28 cellular contexts compared by ENCODE assay signal in genomic region chr9:113705306-113705937, GRCh38.
DNase-seq lines count a peak whose midpoint lies in the region; ATAC-seq, FAIRE-seq and TF ChIP-seq lines count a peak whose summit lies in the region.
"Had no signal": no experiment of that assay in that cellular context is flagged by ENCODE, and none has a peak within 500 bp of the region (broad histone marks: within the 10 kb centered on the region; RNA-seq: fewer than 3 reads in every experiment).

No MANE protein-coding gene starts in this region.

- no peak overlapping the region for H2AFZ ChIP-seq in HepG2 (ENCODE audit: low read length)

- CTCF ChIA-PET in HepG2 (lab: Yijun Ruan, JAX; ENCODE audit: low intra/inter-chr PET ratio, low total read pairs) (no interaction called here), Caco-2 (lab: Charles Lee) (no interaction called here)

- H3K36me3 Mint-ChIP-seq in nephron progenitor cell (ENCODE audit: low read depth) (no peaks in the 10 kb centered on the region), Caco-2 (ENCODE audit: insufficient read depth, unreplicated experiment) (no peaks in the 10 kb centered on the region)

- POLR2A ChIA-PET in HepG2 (lab: Yijun Ruan, JAX), result no interaction called here
- POLR2A ChIA-PET in Caco-2 (lab: Charles Lee), result interaction anchor here (0.6 kb wide), 1 partner anchor 750 kb away, joined by 3 read pairs; no protein-coding TSS in a partner anchor

- DNase-seq in body of pancreas (peak in 1 of 4 donors; percentile 11), HepG2 (ENCODE audit: low spot score) (no peak), nephron progenitor cell (no peak), Caco-2 (no peak), HCEC 1CT (no peak)
- DNase-seq: activated CD4-positive, alpha-beta T cell treated with anti-CD3 and anti-CD28 coated beads for 4 hours; activated naive CD4-positive, alpha-beta T cell treated with anti-CD3 and anti-CD28 coated beads, Interleukin-2, amount 50 U/mL, for 16 hours; foreskin fibroblast; left ventricle myocardium inferior; mucosa of descending colon; MV-4-11; NCI-H1694 treated with DMSO at 0.1 percent for 48 hours; NCI-H2227 treated with DMSO at 0.1 percent for 48 hours; NCI-H526 treated with DMSO at 0.1 percent for 48 hours; SHP77; sigmoid colon; stimulated activated CD4-positive, alpha-beta T cell treated with anti-CD3 and anti-CD28 coated beads, Interleukin-4, amount 100 ng/mL, for 24 hours; stimulated activated naive B cell treated with anti-CD40 and anti-IgM and Interleukin-4, amounts not matched to agents 10 μg/mL and 1 μg/mL and 100 μg/mL, for 72 hours had no signal

- peak overlapping the region; percentile 49 for H3K4me2 ChIP-seq in HepG2 (ENCODE audit: low read depth, low read length)

- no TSS peak for BruUV-seq in HepG2 (replicated peaks; lab: Mats Ljungman, UMichigan)
- BruUV-seq in Caco-2 (replicated peaks; lab: Mats Ljungman, UMichigan), result no TSS peak

- no peak for TF ChIP-seq RAD21 in HepG2 (CRISPR knock-in tag; IDR thresholded peaks at IDR 0.05)

- intact Hi-C loops in body of pancreas (cut with DNase I) (no loop called here), HepG2 (cut with micrococcal nuclease; ENCODE audit: unreplicated experiment) (no loop called here), Caco-2 (cut with micrococcal nuclease; ENCODE audit: unreplicated experiment) (no loop called here)

- H3K27me3 Mint-ChIP-seq in nephron progenitor cell (ENCODE audit: low read depth, poor library complexity), result peaks cover 21% of the 10 kb centered on the region
- no peaks in the 10 kb centered on the region for H3K27me3 Mint-ChIP-seq in Caco-2 (ENCODE audit: insufficient read depth, unreplicated experiment)

- no peak for TF ChIP-seq POLR2A in body of pancreas (IDR thresholded peaks at IDR 0.05)
- no peak for TF ChIP-seq POLR2A in HepG2 (IDR thresholded peaks at IDR 0.05; ENCODE audit: insufficient read depth in 1 of 2, low read depth in 2 of 2, low read length in 2 of 2)

- no peak for FAIRE-seq in HepG2 (lab: Jason Lieb, UNC)
- FAIRE-seq: G401.6, urothelium cell line had no signal

- peak overlapping the region; percentile 8 for H3K9ac ChIP-seq in HUES6 (ENCODE audit: low read length)
- H3K9ac ChIP-seq in HepG2 (ENCODE audit: insufficient read depth, low read depth, low read length), result no peak overlapping the region; the same call in 1 of the 2 replicates
- H3K9ac ChIP-seq: BLaER1 treated with 17β-estradiol and CSF1 and Interleukin-3, amounts not matched to agents 10 nM and 100 nM had no signal

- H3K27ac Mint-ChIP-seq in nephron progenitor cell (peak overlapping the region; percentile 82), Caco-2 (ENCODE audit: unreplicated experiment) (no peak overlapping the region)
- H3K27ac Mint-ChIP-seq: progenitor cell of endocrine pancreas; stimulated activated naive B cell treated with anti-CD40 and anti-IgM and Interleukin-4, amounts not matched to agents 10 μg/mL and 1 μg/mL and 100 μg/mL, for 72 hours had no signal

- no peak for TF ChIP-seq EP300 in HepG2 (IDR thresholded peaks at IDR 0.05; ENCODE audit: low read depth in 2 of 2, low read length in 2 of 2)
- TF ChIP-seq EP300 in HepG2 (CRISPR knock-in tag; IDR thresholded peaks at IDR 0.05; ENCODE audit: borderline replicate concordance), result no peak

- in situ Hi-C loops in HepG2 (cut with HindIII; ENCODE audit: extremely low pct_ligation_motif_present, low pct_unique_long_range_greater_than_20kb), result no loop called here

- 50 to 56% methylated on average over 6 of the region's 6 CpGs for WGBS in body of pancreas, 2 donors
- 71% methylated on average over 6 of the region's 6 CpGs for WGBS in HepG2 (ENCODE audit: low lambda C conversion rate)

- no peaks in the 10 kb centered on the region for H3K79me2 ChIP-seq in HepG2 (ENCODE audit: insufficient read depth, low read length)

- H3K4me1 Mint-ChIP-seq in nephron progenitor cell (peaks cover 9% of the 10 kb centered on the region), Caco-2 (ENCODE audit: low read depth, unreplicated experiment) (peaks cover 7% of the 10 kb centered on the region)
- H3K4me1 Mint-ChIP-seq: stimulated activated naive B cell treated with anti-CD40 and anti-IgM and Interleukin-4, amounts not matched to agents 10 μg/mL and 1 μg/mL and 100 μg/mL, for 72 hours had no signal

- TF ChIP-seq CTCF in body of pancreas (IDR thresholded peaks at IDR 0.05), result no peak
- TF ChIP-seq CTCF in HepG2 (CRISPR knock-in tag; IDR thresholded peaks at IDR 0.05), result no peak
- no peak for TF ChIP-seq CTCF in nephron progenitor cell (IDR thresholded peaks at IDR 0.05)
- TF ChIP-seq CTCF in Caco-2 (IDR thresholded peaks at IDR 0.05; ENCODE audit: insufficient read depth in 1 of 2, low read depth in 1 of 2, low read length in 1 of 2, severe bottlenecking in 1 of 2, unreplicated experiment in 1 of 2), result no peak

- no peak overlapping the region for H3K4me3 Mint-ChIP-seq in nephron progenitor cell
- no peak overlapping the region for H3K4me3 Mint-ChIP-seq in Caco-2 (ENCODE audit: unreplicated experiment)
- H3K4me3 Mint-ChIP-seq: stimulated activated naive B cell treated with anti-CD40 and anti-IgM and Interleukin-4, amounts not matched to agents 10 μg/mL and 1 μg/mL and 100 μg/mL, for 72 hours had no signal

- H4K20me1 ChIP-seq in HepG2 (ENCODE audit: insufficient read depth, low read length), result no peaks in the 10 kb centered on the region
- H4K20me1 ChIP-seq: BLaER1 treated with 17β-estradiol and CSF1 and Interleukin-3, amounts not matched to agents 10 nM and 100 nM had no signal

- no peak overlapping the region for H3K4me3 ChIP-seq in HUES6 (ENCODE audit: low read depth, low read length)
- no peak overlapping the region for H3K4me3 ChIP-seq in body of pancreas
- H3K4me3 ChIP-seq in HepG2 (replicated peaks in 1 of 3; ENCODE audit: insufficient read depth in 1 of 3, low read depth in 2 of 3, low read length in 3 of 3), result no peak overlapping the region; a peak in 1 of 6 replicates
- no peak overlapping the region for H3K4me3 ChIP-seq in Caco-2 (ENCODE audit: low read depth, low read length)
- H3K4me3 ChIP-seq: BLaER1 treated with 17β-estradiol and CSF1 and Interleukin-3, amounts not matched to agents 10 nM and 100 nM; colonic mucosa; left ventricle myocardium inferior; mucosa of descending colon; sigmoid colon; suprapubic skin had no signal

- H3K9me3 ChIP-seq in HUES6 (ENCODE audit: control insufficient read depth, insufficient read depth, low read depth, low read length) (peaks cover 10% of the 10 kb centered on the region), body of pancreas (no peaks in the 10 kb centered on the region), HepG2 (ENCODE audit: low read length) (no peaks in the 10 kb centered on the region), Caco-2 (no peaks in the 10 kb centered on the region)
- H3K9me3 ChIP-seq: colonic mucosa, mucosa of descending colon, sigmoid colon, suprapubic skin had no signal

- H3K36me3 ChIP-seq in HUES6 (ENCODE audit: control insufficient read depth, insufficient read depth, low read length), result no peaks in the 10 kb centered on the region
- no peaks in the 10 kb centered on the region for H3K36me3 ChIP-seq in body of pancreas (replicated peaks in 1 of 2; ENCODE audit: insufficient read depth in 1 of 2, low read depth in 2 of 2)
- no peaks in the 10 kb centered on the region for H3K36me3 ChIP-seq in HepG2 (replicated peaks in 1 of 2; ENCODE audit: control insufficient read depth in 1 of 2, insufficient read depth in 2 of 2, low read length in 2 of 2)
- H3K36me3 ChIP-seq in Caco-2 (ENCODE audit: control insufficient read depth, insufficient read depth, low read length), result no peaks in the 10 kb centered on the region
- H3K36me3 ChIP-seq: BLaER1 treated with 17β-estradiol and CSF1 and Interleukin-3, amounts not matched to agents 10 nM and 100 nM; colonic mucosa; left ventricle myocardium inferior; sigmoid colon; suprapubic skin had no signal

- H3K27me3 ChIP-seq in HUES6 (ENCODE audit: control insufficient read depth, insufficient read depth, low read length) (no peaks in the 10 kb centered on the region), body of pancreas (no peaks in the 10 kb centered on the region), HepG2 (ENCODE audit: control insufficient read depth in 1 of 2, insufficient read depth in 2 of 2, low read length in 2 of 2) (peaks cover 0 to 13% of the 10 kb centered on the region in 2 experiments; a peak in 2 of 5 replicates), Caco-2 (replicated peaks; ENCODE audit: control insufficient read depth, insufficient read depth, low read length) (no peaks in the 10 kb centered on the region)
- H3K27me3 ChIP-seq: BLaER1 treated with 17β-estradiol and CSF1 and Interleukin-3, amounts not matched to agents 10 nM and 100 nM; colonic mucosa; sigmoid colon; suprapubic skin had no signal

- ATAC-seq in body of pancreas, result no peak
- no peak for ATAC-seq in HepG2
- no peak for ATAC-seq in HG03097 (IDR thresholded peaks at IDR 0.05; ENCODE audit: low FRiP score, unreplicated experiment)
- ATAC-seq: esophagus mucosa; mucosa of descending colon; Panc1; stimulated activated naive B cell treated with anti-CD40 and anti-IgM and Interleukin-4, amounts not matched to agents 10 μg/mL and 1 μg/mL and 100 μg/mL, for 72 hours had no signal

- peaks cover 36% of the 10 kb centered on the region for H3K4me1 ChIP-seq in HUES6 (ENCODE audit: control insufficient read depth, insufficient read depth, low read length)
- peaks cover 35% of the 10 kb centered on the region for H3K4me1 ChIP-seq in body of pancreas
- H3K4me1 ChIP-seq in HepG2 (ENCODE audit: insufficient read depth, low read length), result peaks cover 41% of the 10 kb centered on the region
- peaks cover 14% of the 10 kb centered on the region for H3K4me1 ChIP-seq in Caco-2
- H3K4me1 ChIP-seq: colonic mucosa, left ventricle myocardium inferior, sigmoid colon, suprapubic skin had no signal

- H3K27ac ChIP-seq in HUES6 (ENCODE audit: low read depth, low read length), result peak overlapping the region; percentile 43; the same call in 1 of the 2 replicates
- H3K27ac ChIP-seq in body of pancreas, result peak overlapping the region; percentile 32 to 59 (median 52)
- peak overlapping the region; percentile 65 for H3K27ac ChIP-seq in HepG2 (ENCODE audit: extremely low read length, insufficient read depth, low read length)
- H3K27ac ChIP-seq: BLaER1 treated with 17β-estradiol and CSF1 and Interleukin-3, amounts not matched to agents 10 nM and 100 nM; colonic mucosa; left ventricle myocardium inferior; sigmoid colon; suprapubic skin had no signal

- peaks cover 13% of the 10 kb centered on the region for H3K9me3 Mint-ChIP-seq in nephron progenitor cell
- no peaks in the 10 kb centered on the region for H3K9me3 Mint-ChIP-seq in Caco-2 (ENCODE audit: unreplicated experiment)

TF ChIP-seq in HepG2, 621 proteins besides CTCF, POLR2A, EP300 and RAD21 (continues in another document):
- TF ChIP-seq MLX (CRISPR knock-in tag; IDR thresholded peaks at IDR 0.05), result peak; percentile 10; the same call in 1 of the 2 replicates
- 0 out of 2 replicates have a peak, but pooled peaks have one; percentile 20 for TF ChIP-seq KMT2A (CRISPR knock-in tag; IDR thresholded peaks at IDR 0.05)
